Comparison of ENCODE assay signal across 11 cellular contexts in the genomic region with DNA sequence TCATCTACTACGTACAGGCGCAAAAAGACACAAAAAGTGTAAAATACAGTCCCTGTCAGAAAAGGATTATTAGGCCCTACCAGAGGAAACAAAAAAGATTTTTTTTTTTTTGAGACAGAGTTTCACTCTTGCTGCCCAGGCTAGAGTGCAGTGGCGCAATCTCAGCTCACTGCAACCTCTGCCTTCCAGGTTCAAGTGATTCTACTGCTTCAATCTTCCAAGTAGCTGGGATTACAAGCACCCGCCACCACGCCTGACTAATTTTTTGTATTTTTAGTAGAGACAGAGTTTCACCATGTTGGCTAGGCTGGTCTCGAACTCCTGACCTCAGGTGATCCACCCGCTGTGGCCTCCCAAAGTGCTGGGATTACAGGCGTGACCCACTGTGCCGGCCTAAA. TPM values are rescaled to one million over a fixed set of nuclear protein-coding genes. Genes with fewer than 3 reads are reported as not detected.
DNase-seq lines count a peak whose midpoint lies in the region; ATAC-seq, FAIRE-seq and TF ChIP-seq lines count a peak whose summit lies in the region.
"Not testable (repeated sequence)": the region's sequence is repeated elsewhere in the genome, so short reads cannot be mapped to it uniquely, and the experiment has no call there.
"Had no signal": no experiment of that assay in that cellular context is flagged by ENCODE, and none has a peak within 500 bp of the region (broad histone marks: within the 10 kb centered on the region; RNA-seq: fewer than 3 reads in every experiment).

No MANE protein-coding gene starts in this region.

- not testable (repeated sequence) for H3K27me3 Mint-ChIP-seq in CD8-positive, alpha-beta T cell (ENCODE audit: low read depth); T-helper 17 cell; activated T-helper 17 cell treated with anti-CD3 and anti-CD28 coated beads, Interleukin-2, amount 50 U/mL, for 72 hours; endodermal cell (ENCODE audit: insufficient read depth); nephron (ENCODE audit: low read depth)

- H2AFZ ChIP-seq in HepG2 (ENCODE audit: low read length), result not testable (repeated sequence)

- 76 to 92% methylated on average over 5 to 9 of the region's 9 CpGs for WGBS in endodermal cell (ENCODE audit: insufficient coverage in 1 of 2, insufficient read length in 1 of 2), 2 experiments
- 91% methylated on average over 9 of the region's 9 CpGs for WGBS in HepG2 (ENCODE audit: low lambda C conversion rate)

- not testable (repeated sequence) for H3K27me3 ChIP-seq in CD8-positive, alpha-beta T cell (ENCODE audit: insufficient read depth, low read length); endodermal cell (ENCODE audit: control insufficient read depth, insufficient read depth, low read length, poor library complexity, severe bottlenecking); HepG2 (ENCODE audit: control insufficient read depth in 1 of 2, insufficient read depth in 2 of 2, low read length in 2 of 2); upper lobe of right lung

- not testable (repeated sequence) for ATAC-seq in CD8-positive, alpha-beta T cell; T-helper 17 cell; activated T-helper 17 cell treated with anti-CD3 and anti-CD28 coated beads, Interleukin-2, amount 50 U/mL, for 72 hours (replicated peaks); upper lobe of right lung
- ATAC-seq in HepG2, result 0 out of 3 replicates have a peak, but pooled peaks have one; percentile 12

- not testable (repeated sequence) for H3K9me3 ChIP-seq in CD8-positive, alpha-beta T cell (ENCODE audit: low read length); T-helper 17 cell (ENCODE audit: control insufficient read depth, low read length, poor library complexity, severe bottlenecking); endodermal cell (ENCODE audit: control insufficient read depth, low read length); HepG2 (ENCODE audit: low read length); upper lobe of right lung

- H3K27ac Mint-ChIP-seq in CD8-positive, alpha-beta T cell, result peak overlapping the region; percentile 66
- H3K27ac Mint-ChIP-seq in T-helper 17 cell (peak overlapping the region; percentile 90), endodermal cell (peak overlapping the region; percentile 5), nephron (peak overlapping the region in 2 of 3 experiments; percentile 46 to 51)
- peak overlapping the region; percentile 26 for H3K27ac Mint-ChIP-seq in activated T-helper 17 cell treated with anti-CD3 and anti-CD28 coated beads, Interleukin-2, amount 50 U/mL, for 72 hours

- H3K27ac ChIP-seq in CD8-positive, alpha-beta T cell (ENCODE audit: low read depth, low read length); endodermal cell (ENCODE audit: low read depth, low read length); upper lobe of right lung: not testable (repeated sequence)
- H3K27ac ChIP-seq in HepG2 (ENCODE audit: extremely low read length, insufficient read depth, low read length), result peak overlapping the region; percentile 60

- H3K79me2 ChIP-seq in HepG2 (ENCODE audit: insufficient read depth, low read length), result peaks cover 73% of the 10 kb centered on the region

- CTCF ChIA-PET in CD8-positive, alpha-beta T cell (lab: Charles Lee); HepG2 (lab: Yijun Ruan, JAX; ENCODE audit: low intra/inter-chr PET ratio, low total read pairs): not testable (repeated sequence)

- TF ChIP-seq RAD21 in HepG2 (CRISPR knock-in tag; IDR thresholded peaks at IDR 0.05), result not testable (repeated sequence)

- not testable (repeated sequence) for BruUV-seq in HepG2 (replicated peaks; lab: Mats Ljungman, UMichigan)

- not testable (repeated sequence) for DNase-seq in CD8-positive, alpha-beta T cell; T-helper 17 cell; endodermal cell; HepG2 (ENCODE audit: low spot score)
- DNase-seq in posterior vena cava (ENCODE audit: low spot score) (peak; percentile 13), upper lobe of right lung (peak; percentile 40)

- not testable (repeated sequence) for H3K4me3 ChIP-seq in CD8-positive, alpha-beta T cell (ENCODE audit: low read depth, low read length); endodermal cell (ENCODE audit: low read length); HepG2 (replicated peaks in 1 of 3; ENCODE audit: insufficient read depth in 1 of 3, low read depth in 2 of 3, low read length in 3 of 3); upper lobe of right lung

- TF ChIP-seq CTCF in CD8-positive, alpha-beta T cell (IDR thresholded peaks at IDR 0.05); endodermal cell (conservative IDR thresholded peaks at IDR 0.05); HepG2 (CRISPR knock-in tag; IDR thresholded peaks at IDR 0.05); nephron (IDR thresholded peaks at IDR 0.05; ENCODE audit: unreplicated experiment in 3 of 3); upper lobe of right lung (IDR thresholded peaks at IDR 0.05): not testable (repeated sequence)

- peaks cover 30% of the 10 kb centered on the region for H3K4me1 ChIP-seq in CD8-positive, alpha-beta T cell (ENCODE audit: insufficient read depth, low read length)
- H3K4me1 ChIP-seq in endodermal cell (ENCODE audit: control insufficient read depth, insufficient read depth, low read length), result not testable (repeated sequence)
- peaks cover 51% of the 10 kb centered on the region for H3K4me1 ChIP-seq in HepG2 (ENCODE audit: insufficient read depth, low read length)
- peaks cover 43% of the 10 kb centered on the region for H3K4me1 ChIP-seq in upper lobe of right lung

- not testable (repeated sequence) for H3K9ac ChIP-seq in endodermal cell (ENCODE audit: extremely low read depth, low read length, poor library complexity, severe bottlenecking); HepG2 (ENCODE audit: insufficient read depth, low read depth, low read length)

- H4K20me1 ChIP-seq in HepG2 (ENCODE audit: insufficient read depth, low read length), result not testable (repeated sequence)

- in situ Hi-C loops in HepG2 (cut with HindIII; ENCODE audit: extremely low pct_ligation_motif_present, low pct_unique_long_range_greater_than_20kb), result not testable (repeated sequence)

- TF ChIP-seq POLR2A in HepG2 (IDR thresholded peaks at IDR 0.05; ENCODE audit: insufficient read depth in 1 of 2, low read depth in 2 of 2, low read length in 2 of 2), result not testable (repeated sequence)

- FAIRE-seq in HepG2 (lab: Jason Lieb, UNC), result not testable (repeated sequence)

- peak overlapping the region; percentile 25 for H3K4me2 ChIP-seq in HepG2 (ENCODE audit: low read depth, low read length)

- intact Hi-C loops in CD8-positive, alpha-beta T cell (cut with DNase I, micrococcal nuclease), result loop anchor here in 1 of 2 experiments (10.0 kb wide), 2 partner anchors 54 to 1226 kb away; a partner anchor contains a TSS
- intact Hi-C loops in HepG2 (cut with micrococcal nuclease; ENCODE audit: unreplicated experiment); posterior vena cava (cut with DNase I); upper lobe of right lung (cut with DNase I): not testable (repeated sequence)

- not testable (repeated sequence) for H3K9me3 Mint-ChIP-seq in CD8-positive, alpha-beta T cell; activated T-helper 17 cell treated with anti-CD3 and anti-CD28 coated beads, Interleukin-2, amount 50 U/mL, for 72 hours; endodermal cell; nephron

- TF ChIP-seq EP300 in HepG2 (IDR thresholded peaks at IDR 0.05; ENCODE audit: low read depth in 2 of 2, low read length in 2 of 2); HepG2 (CRISPR knock-in tag; IDR thresholded peaks at IDR 0.05; ENCODE audit: borderline replicate concordance): not testable (repeated sequence)

- H3K36me3 ChIP-seq in CD8-positive, alpha-beta T cell (ENCODE audit: insufficient read depth, low read length), result not testable (repeated sequence)
- peaks cover 50% of the 10 kb centered on the region for H3K36me3 ChIP-seq in endodermal cell (ENCODE audit: control insufficient read depth, insufficient read depth, low read length)
- H3K36me3 ChIP-seq in HepG2 (replicated peaks in 1 of 2; ENCODE audit: control insufficient read depth in 1 of 2, insufficient read depth in 2 of 2, low read length in 2 of 2), result peaks cover 3 to 19% of the 10 kb centered on the region in 2 experiments; a peak in 3 of 5 replicates
- peaks cover 18% of the 10 kb centered on the region for H3K36me3 ChIP-seq in upper lobe of right lung

- H3K4me3 Mint-ChIP-seq in CD8-positive, alpha-beta T cell, result peak overlapping the region; percentile 11
- H3K4me3 Mint-ChIP-seq in T-helper 17 cell; activated T-helper 17 cell treated with anti-CD3 and anti-CD28 coated beads, Interleukin-2, amount 50 U/mL, for 72 hours; endodermal cell: not testable (repeated sequence)
- peak overlapping the region in 1 of 3 experiments; percentile 71 for H3K4me3 Mint-ChIP-seq in nephron

- POLR2A ChIA-PET in CD8-positive, alpha-beta T cell (lab: Charles Lee), result interaction anchor here (1.1 kb wide), 1 partner anchor 28 kb away, joined by 4 read pairs; no protein-coding TSS in a partner anchor
- POLR2A ChIA-PET in HepG2 (lab: Yijun Ruan, JAX), result not testable (repeated sequence)

- H3K36me3 Mint-ChIP-seq in CD8-positive, alpha-beta T cell, result peaks cover 50% of the 10 kb centered on the region
- not testable (repeated sequence) for H3K36me3 Mint-ChIP-seq in T-helper 17 cell (ENCODE audit: low read depth)
- H3K36me3 Mint-ChIP-seq in activated T-helper 17 cell treated with anti-CD3 and anti-CD28 coated beads, Interleukin-2, amount 50 U/mL, for 72 hours (ENCODE audit: low read depth), result peaks cover 79% of the 10 kb centered on the region
- H3K36me3 Mint-ChIP-seq in endodermal cell (ENCODE audit: low read depth) (peaks cover 45% of the 10 kb centered on the region), nephron (ENCODE audit: low read depth) (peaks cover 36% of the 10 kb centered on the region)

- H3K4me1 Mint-ChIP-seq in CD8-positive, alpha-beta T cell (ENCODE audit: low read depth), result peaks cover 56% of the 10 kb centered on the region
- H3K4me1 Mint-ChIP-seq in T-helper 17 cell (peaks cover 26% of the 10 kb centered on the region), nephron (peaks cover 24% of the 10 kb centered on the region)
- H3K4me1 Mint-ChIP-seq in activated T-helper 17 cell treated with anti-CD3 and anti-CD28 coated beads, Interleukin-2, amount 50 U/mL, for 72 hours, result peaks cover 29% of the 10 kb centered on the region
- H3K4me1 Mint-ChIP-seq in endodermal cell, result not testable (repeated sequence)

RNA-seq across cellular contexts. Expression of a gene that starts 5.4 kb away (rescaled TPM):
- 10 to 100 TPM; 34.3 to 36.6 TPM for total RNA-seq in CD8-positive, alpha-beta T cell
- total RNA-seq in T-helper 17 cell (10 to 100 TPM; 54.1 to 56.4 TPM), endodermal cell (10 to 100 TPM; 45.8 to 49.8 TPM), HepG2 (2016; rRNA removed; fragmentation: Illumina TruSeq; extraction: Trizol) (17.7 and 20.0 TPM in 2 replicates), posterior vena cava (10 to 100 TPM; 31.5 to 33.3 TPM), upper lobe of right lung (39.5 TPM)
- total RNA-seq in activated T-helper 17 cell treated with anti-CD3 and anti-CD28 coated beads, Interleukin-2, amount 50 U/mL, for 72 hours, result 10 to 100 TPM; 26.3 to 37.2 TPM
- polyA plus RNA-seq in endodermal cell (2013, experiment 1 of 2), result 32.6 TPM
- 31.4 TPM for polyA plus RNA-seq in endodermal cell (2013, experiment 2 of 2)
- 2.3 and 2.4 TPM in 2 replicates for total RNA-seq in HepG2 (2016; cell fraction: cytosol; rRNA removed; fragmentation: Illumina TruSeq; extraction: Trizol; ENCODE audit: low read depth)
- 18.9 TPM in 2 replicates for total RNA-seq in HepG2 (2016; cell fraction: insoluble cytoplasmic fraction; rRNA removed; fragmentation: Illumina TruSeq; extraction: Trizol)
- 10.5 and 11.3 TPM in 2 replicates for total RNA-seq in HepG2 (2016; cell fraction: membrane; rRNA removed; fragmentation: Illumina TruSeq; extraction: Trizol)
- 14.7 and 20.3 TPM in 2 replicates for total RNA-seq in HepG2 (2016; cell fraction: nucleus; rRNA removed; fragmentation: Illumina TruSeq; extraction: Trizol)
- polyA plus RNA-seq in HepG2 (2011; rRNA removed), result 29.7 and 38.8 TPM in 2 replicates
- 15.7 and 20.5 TPM in 2 replicates for polyA plus RNA-seq in HepG2 (2011; cell fraction: cytosol; rRNA removed)
- polyA plus RNA-seq in HepG2 (2011; cell fraction: nucleus; rRNA removed), result 37.9 and 43.4 TPM in 2 replicates
- polyA plus RNA-seq in HepG2 (2012), result 17.1 and 20.6 TPM in 2 replicates
- polyA plus RNA-seq in HepG2 (2016; cell fraction: cytosol; fragmentation: Illumina TruSeq; extraction: Trizol; ENCODE audit: low read depth), result 1.5 and 2.0 TPM in 2 replicates
- polyA plus RNA-seq in HepG2 (2016; cell fraction: insoluble cytoplasmic fraction; fragmentation: Illumina TruSeq; extraction: Trizol; ENCODE audit: low read depth), result 13.9 and 19.8 TPM in 2 replicates
- polyA plus RNA-seq in HepG2 (2016; cell fraction: membrane; fragmentation: Illumina TruSeq; extraction: Trizol; ENCODE audit: low read depth), result 6.2 and 7.7 TPM in 2 replicates
- 23.1 and 24.9 TPM in 2 replicates for polyA plus RNA-seq in HepG2 (2016; cell fraction: nucleus; fragmentation: Illumina TruSeq; extraction: Trizol; ENCODE audit: insufficient read depth, low read depth)
- 99.3 and 116 TPM in 2 replicates for polyA minus RNA-seq in HepG2 (2011; rRNA and poly(A)+ RNA removed; ENCODE audit: low replicate concordance)
- 24.3 and 30.4 TPM in 2 replicates for polyA minus RNA-seq in HepG2 (2011; cell fraction: cytosol; rRNA and poly(A)+ RNA removed)
- 29.6 and 33.9 TPM in 2 replicates for polyA minus RNA-seq in HepG2 (2011; cell fraction: nucleus; rRNA and poly(A)+ RNA removed)

RNA-seq across cellular contexts. Expression of a gene that starts 18.7 kb away (rescaled TPM):
- total RNA-seq in CD8-positive, alpha-beta T cell, result under 1 TPM in 1 of 2 experiments, not detected in 1; 0.17 TPM
- total RNA-seq in T-helper 17 cell (under 1 TPM in 1 of 2 donors, not detected in 1; 0.37 TPM), endodermal cell (not detected), HepG2 (2016; rRNA removed; fragmentation: Illumina TruSeq; extraction: Trizol) (not detected in 2 replicates), posterior vena cava (under 1 TPM; 0.29 to 0.46 TPM), upper lobe of right lung (not detected)
- total RNA-seq in activated T-helper 17 cell treated with anti-CD3 and anti-CD28 coated beads, Interleukin-2, amount 50 U/mL, for 72 hours, result under 1 TPM in 1 of 2 donors, not detected in 1; 0.40 TPM
- polyA plus RNA-seq in endodermal cell (2013, experiment 1 of 2), result not detected
- polyA plus RNA-seq in endodermal cell (2013, experiment 2 of 2), result not detected
- not detected in 2 replicates for total RNA-seq in HepG2 (2016; cell fraction: cytosol; rRNA removed; fragmentation: Illumina TruSeq; extraction: Trizol; ENCODE audit: low read depth)
- not detected in 2 replicates for total RNA-seq in HepG2 (2016; cell fraction: insoluble cytoplasmic fraction; rRNA removed; fragmentation: Illumina TruSeq; extraction: Trizol)
- not detected in 2 replicates for total RNA-seq in HepG2 (2016; cell fraction: membrane; rRNA removed; fragmentation: Illumina TruSeq; extraction: Trizol)
- not detected in 2 replicates for total RNA-seq in HepG2 (2016; cell fraction: nucleus; rRNA removed; fragmentation: Illumina TruSeq; extraction: Trizol)
- 0.21 and 0.26 TPM in 2 replicates for polyA plus RNA-seq in HepG2 (2011; rRNA removed)
- polyA plus RNA-seq in HepG2 (2011; cell fraction: cytosol; rRNA removed), result 0.08 TPM in 1 of 2 replicates, not detected in the other
- polyA plus RNA-seq in HepG2 (2011; cell fraction: nucleus; rRNA removed), result 0.98 and 1.7 TPM in 2 replicates
- polyA plus RNA-seq in HepG2 (2012), result not detected in 2 replicates
- not detected in 2 replicates for polyA plus RNA-seq in HepG2 (2016; cell fraction: cytosol; fragmentation: Illumina TruSeq; extraction: Trizol; ENCODE audit: low read depth)
- polyA plus RNA-seq in HepG2 (2016; cell fraction: insoluble cytoplasmic fraction; fragmentation: Illumina TruSeq; extraction: Trizol; ENCODE audit: low read depth), result not detected in 2 replicates
- not detected in 2 replicates for polyA plus RNA-seq in HepG2 (2016; cell fraction: membrane; fragmentation: Illumina TruSeq; extraction: Trizol; ENCODE audit: low read depth)
- polyA plus RNA-seq in HepG2 (2016; cell fraction: nucleus; fragmentation: Illumina TruSeq; extraction: Trizol; ENCODE audit: insufficient read depth, low read depth), result 0.17 TPM in 1 of 2 replicates, not detected in the other
- 0.40 TPM in 1 of 2 replicates, not detected in the other for polyA minus RNA-seq in HepG2 (2011; rRNA and poly(A)+ RNA removed; ENCODE audit: low replicate concordance)
- not detected in 2 replicates for polyA minus RNA-seq in HepG2 (2011; cell fraction: cytosol; rRNA and poly(A)+ RNA removed)
- polyA minus RNA-seq in HepG2 (2011; cell fraction: nucleus; rRNA and poly(A)+ RNA removed), result 0.26 TPM in 1 of 2 replicates, not detected in the other
- total RNA-seq: A673, NCI-H460, Right ventricle myocardium inferior had no signal

RNA-seq across cellular contexts. Expression of a gene that starts 22.1 kb away (rescaled TPM):
- under 1 TPM; 0.71 to 1.00 TPM for total RNA-seq in CD8-positive, alpha-beta T cell
- 1 to 10 TPM in 1 of 2 donors, under 1 TPM in 1; 0.92 to 5.2 TPM for total RNA-seq in T-helper 17 cell
- total RNA-seq in activated T-helper 17 cell treated with anti-CD3 and anti-CD28 coated beads, Interleukin-2, amount 50 U/mL, for 72 hours, result under 1 TPM; 0.26 to 0.32 TPM
- total RNA-seq in endodermal cell, result not detected
- polyA plus RNA-seq in endodermal cell (2013, experiment 1 of 2), result 1.9 TPM
- 3.0 TPM for polyA plus RNA-seq in endodermal cell (2013, experiment 2 of 2)
- 0.22 TPM in 1 of 2 replicates, not detected in the other for total RNA-seq in HepG2 (2016; rRNA removed; fragmentation: Illumina TruSeq; extraction: Trizol)
- 0.30 TPM in 1 of 2 replicates, not detected in the other for total RNA-seq in HepG2 (2016; cell fraction: cytosol; rRNA removed; fragmentation: Illumina TruSeq; extraction: Trizol; ENCODE audit: low read depth)
- total RNA-seq in HepG2 (2016; cell fraction: insoluble cytoplasmic fraction; rRNA removed; fragmentation: Illumina TruSeq; extraction: Trizol), result 0.15 TPM in 1 of 2 replicates, not detected in the other
- total RNA-seq in HepG2 (2016; cell fraction: membrane; rRNA removed; fragmentation: Illumina TruSeq; extraction: Trizol), result 0.17 and 0.28 TPM in 2 replicates
- not detected in 2 replicates for total RNA-seq in HepG2 (2016; cell fraction: nucleus; rRNA removed; fragmentation: Illumina TruSeq; extraction: Trizol)
- 0.41 and 0.77 TPM in 2 replicates for polyA plus RNA-seq in HepG2 (2011; rRNA removed)
- 0.42 and 0.78 TPM in 2 replicates for polyA plus RNA-seq in HepG2 (2011; cell fraction: cytosol; rRNA removed)
- 0.34 and 1.1 TPM in 2 replicates for polyA plus RNA-seq in HepG2 (2011; cell fraction: nucleus; rRNA removed)
- polyA plus RNA-seq in HepG2 (2012), result 0.28 and 0.42 TPM in 2 replicates
- polyA plus RNA-seq in HepG2 (2016; cell fraction: cytosol; fragmentation: Illumina TruSeq; extraction: Trizol; ENCODE audit: low read depth), result 0.14 and 0.17 TPM in 2 replicates
- polyA plus RNA-seq in HepG2 (2016; cell fraction: insoluble cytoplasmic fraction; fragmentation: Illumina TruSeq; extraction: Trizol; ENCODE audit: low read depth), result 0.23 TPM in 1 of 2 replicates, not detected in the other
- polyA plus RNA-seq in HepG2 (2016; cell fraction: membrane; fragmentation: Illumina TruSeq; extraction: Trizol; ENCODE audit: low read depth), result 0.22 TPM in 1 of 2 replicates, not detected in the other
- not detected in 2 replicates for polyA plus RNA-seq in HepG2 (2016; cell fraction: nucleus; fragmentation: Illumina TruSeq; extraction: Trizol; ENCODE audit: insufficient read depth, low read depth)
- polyA minus RNA-seq in HepG2 (2011; rRNA and poly(A)+ RNA removed; ENCODE audit: low replicate concordance), result 0.38 and 0.82 TPM in 2 replicates
- 0.79 TPM in 1 of 2 replicates, not detected in the other for polyA minus RNA-seq in HepG2 (2011; cell fraction: cytosol; rRNA and poly(A)+ RNA removed)
- polyA minus RNA-seq in HepG2 (2011; cell fraction: nucleus; rRNA and poly(A)+ RNA removed), result 0.50 and 0.64 TPM in 2 replicates
- total RNA-seq in posterior vena cava, result 1 to 10 TPM; 5.6 to 5.9 TPM
- total RNA-seq in upper lobe of right lung, result 6.6 TPM

RNA-seq across cellular contexts. Expression of a gene that starts 32.8 kb away (rescaled TPM):
- 100 to 1,000 TPM; 196 to 206 TPM for total RNA-seq in CD8-positive, alpha-beta T cell
- total RNA-seq in T-helper 17 cell (100 to 1,000 TPM; 173 to 198 TPM), endodermal cell (1 to 10 TPM; 1.0 to 3.4 TPM), HepG2 (2016; rRNA removed; fragmentation: Illumina TruSeq; extraction: Trizol) (5.8 and 9.5 TPM in 2 replicates), posterior vena cava (10 to 100 TPM; 32.1 to 56.9 TPM), upper lobe of right lung (110 TPM)
- total RNA-seq in activated T-helper 17 cell treated with anti-CD3 and anti-CD28 coated beads, Interleukin-2, amount 50 U/mL, for 72 hours, result 10 to 100 TPM; 68.6 to 94.2 TPM
- polyA plus RNA-seq in endodermal cell (2013, experiment 1 of 2), result 3.4 TPM
- polyA plus RNA-seq in endodermal cell (2013, experiment 2 of 2), result 3.6 TPM
- total RNA-seq in HepG2 (2016; cell fraction: cytosol; rRNA removed; fragmentation: Illumina TruSeq; extraction: Trizol; ENCODE audit: low read depth), result 1.7 and 1.9 TPM in 2 replicates
- total RNA-seq in HepG2 (2016; cell fraction: insoluble cytoplasmic fraction; rRNA removed; fragmentation: Illumina TruSeq; extraction: Trizol), result 5.7 and 9.9 TPM in 2 replicates
- total RNA-seq in HepG2 (2016; cell fraction: membrane; rRNA removed; fragmentation: Illumina TruSeq; extraction: Trizol), result 1.4 and 1.8 TPM in 2 replicates
- 11.0 and 11.7 TPM in 2 replicates for total RNA-seq in HepG2 (2016; cell fraction: nucleus; rRNA removed; fragmentation: Illumina TruSeq; extraction: Trizol)
- polyA plus RNA-seq in HepG2 (2011; rRNA removed), result 16.5 and 20.2 TPM in 2 replicates
- polyA plus RNA-seq in HepG2 (2011; cell fraction: cytosol; rRNA removed), result 6.1 and 8.8 TPM in 2 replicates
- polyA plus RNA-seq in HepG2 (2011; cell fraction: nucleus; rRNA removed), result 175 and 207 TPM in 2 replicates
- 8.4 and 9.1 TPM in 2 replicates for polyA plus RNA-seq in HepG2 (2012)
- 0.49 and 0.55 TPM in 2 replicates for polyA plus RNA-seq in HepG2 (2016; cell fraction: cytosol; fragmentation: Illumina TruSeq; extraction: Trizol; ENCODE audit: low read depth)
- 3.6 and 4.7 TPM in 2 replicates for polyA plus RNA-seq in HepG2 (2016; cell fraction: insoluble cytoplasmic fraction; fragmentation: Illumina TruSeq; extraction: Trizol; ENCODE audit: low read depth)
- polyA plus RNA-seq in HepG2 (2016; cell fraction: membrane; fragmentation: Illumina TruSeq; extraction: Trizol; ENCODE audit: low read depth), result 0.78 and 0.79 TPM in 2 replicates
- polyA plus RNA-seq in HepG2 (2016; cell fraction: nucleus; fragmentation: Illumina TruSeq; extraction: Trizol; ENCODE audit: insufficient read depth, low read depth), result 18.3 and 25.6 TPM in 2 replicates
- polyA minus RNA-seq in HepG2 (2011; rRNA and poly(A)+ RNA removed; ENCODE audit: low replicate concordance), result 10.2 and 40.3 TPM in 2 replicates
- polyA minus RNA-seq in HepG2 (2011; cell fraction: cytosol; rRNA and poly(A)+ RNA removed), result 7.9 and 8.9 TPM in 2 replicates
- polyA minus RNA-seq in HepG2 (2011; cell fraction: nucleus; rRNA and poly(A)+ RNA removed), result 32.6 and 36.8 TPM in 2 replicates

RNA-seq across cellular contexts. Expression of a gene that starts 57.2 kb away (rescaled TPM):
- total RNA-seq in CD8-positive, alpha-beta T cell, result 10 to 100 TPM; 34.9 to 36.6 TPM
- total RNA-seq in T-helper 17 cell (10 to 100 TPM; 42.9 to 61.9 TPM), endodermal cell (10 to 100 TPM; 35.5 to 38.2 TPM), HepG2 (2016; rRNA removed; fragmentation: Illumina TruSeq; extraction: Trizol) (21.7 and 23.1 TPM in 2 replicates), posterior vena cava (10 to 100 TPM; 28.8 to 29.6 TPM), upper lobe of right lung (34.8 TPM)
- total RNA-seq in activated T-helper 17 cell treated with anti-CD3 and anti-CD28 coated beads, Interleukin-2, amount 50 U/mL, for 72 hours, result 10 to 100 TPM; 22.4 to 38.7 TPM
- polyA plus RNA-seq in endodermal cell (2013, experiment 1 of 2), result 20.3 TPM
- polyA plus RNA-seq in endodermal cell (2013, experiment 2 of 2), result 19.3 TPM
- total RNA-seq in HepG2 (2016; cell fraction: cytosol; rRNA removed; fragmentation: Illumina TruSeq; extraction: Trizol; ENCODE audit: low read depth), result 3.9 and 5.4 TPM in 2 replicates
- 21.2 and 23.8 TPM in 2 replicates for total RNA-seq in HepG2 (2016; cell fraction: insoluble cytoplasmic fraction; rRNA removed; fragmentation: Illumina TruSeq; extraction: Trizol)
- 7.3 and 8.9 TPM in 2 replicates for total RNA-seq in HepG2 (2016; cell fraction: membrane; rRNA removed; fragmentation: Illumina TruSeq; extraction: Trizol)
- total RNA-seq in HepG2 (2016; cell fraction: nucleus; rRNA removed; fragmentation: Illumina TruSeq; extraction: Trizol), result 14.9 and 16.7 TPM in 2 replicates
- 6.5 and 9.1 TPM in 2 replicates for polyA plus RNA-seq in HepG2 (2011; rRNA removed)
- polyA plus RNA-seq in HepG2 (2011; cell fraction: cytosol; rRNA removed), result 6.3 and 8.4 TPM in 2 replicates
- 15.5 and 21.5 TPM in 2 replicates for polyA plus RNA-seq in HepG2 (2011; cell fraction: nucleus; rRNA removed)
- polyA plus RNA-seq in HepG2 (2012), result 4.8 and 5.8 TPM in 2 replicates
- polyA plus RNA-seq in HepG2 (2016; cell fraction: cytosol; fragmentation: Illumina TruSeq; extraction: Trizol; ENCODE audit: low read depth), result 3.3 and 3.7 TPM in 2 replicates
- 17.8 and 18.8 TPM in 2 replicates for polyA plus RNA-seq in HepG2 (2016; cell fraction: insoluble cytoplasmic fraction; fragmentation: Illumina TruSeq; extraction: Trizol; ENCODE audit: low read depth)
- 4.7 and 5.8 TPM in 2 replicates for polyA plus RNA-seq in HepG2 (2016; cell fraction: membrane; fragmentation: Illumina TruSeq; extraction: Trizol; ENCODE audit: low read depth)
- 23.9 and 25.9 TPM in 2 replicates for polyA plus RNA-seq in HepG2 (2016; cell fraction: nucleus; fragmentation: Illumina TruSeq; extraction: Trizol; ENCODE audit: insufficient read depth, low read depth)
- 21.4 and 30.7 TPM in 2 replicates for polyA minus RNA-seq in HepG2 (2011; rRNA and poly(A)+ RNA removed; ENCODE audit: low replicate concordance)
- 4.2 and 5.6 TPM in 2 replicates for polyA minus RNA-seq in HepG2 (2011; cell fraction: cytosol; rRNA and poly(A)+ RNA removed)
- 12.6 and 20.3 TPM in 2 replicates for polyA minus RNA-seq in HepG2 (2011; cell fraction: nucleus; rRNA and poly(A)+ RNA removed)

Comparison
In these comparisons a context has a peak if more than half of its experiments do, and no peak if none do; other contexts are left out.
1. H3K27ac Mint-ChIP-seq: peak in every context shown above with its lines; median percentile 90 in T-helper 17 cell; 66 in CD8-positive, alpha-beta T cell; 48 in nephron; 26 in activated T-helper 17 cell treated with anti-CD3 and anti-CD28 coated beads, Interleukin-2, amount 50 U/mL, for 72 hours; 5 in endodermal cell.